Comparison of ENCODE assay signal across 26 cellular contexts in the genomic region with DNA sequence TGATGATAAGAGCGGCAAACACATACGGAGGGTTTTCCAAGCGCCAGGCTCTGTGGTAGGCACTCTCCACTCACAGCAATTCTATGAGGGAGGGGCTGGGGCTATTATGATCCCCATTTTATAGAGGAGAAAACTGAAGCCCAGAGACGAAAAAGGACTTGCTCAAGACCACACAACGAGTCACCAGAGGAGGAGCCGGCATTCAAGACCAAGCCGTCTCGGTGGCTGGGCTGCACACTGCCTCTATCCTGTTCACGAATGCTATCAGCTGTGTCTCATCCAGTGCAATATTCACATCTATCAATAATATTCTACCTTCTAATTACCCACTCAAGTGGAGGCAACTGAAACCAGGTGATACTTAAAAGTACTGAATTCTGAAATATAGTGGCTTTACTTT.
DNase-seq lines count a peak whose midpoint lies in the region; ATAC-seq and TF ChIP-seq lines count a peak whose summit lies in the region.
"Had no signal": no experiment of that assay in that cellular context is flagged by ENCODE, and none has a peak within 500 bp of the region (broad histone marks: within the 10 kb centered on the region; RNA-seq: fewer than 3 reads in every experiment).

No MANE protein-coding gene starts in this region.

- H3K27ac Mint-ChIP-seq in stimulated activated naive CD8-positive, alpha-beta T cell treated with anti-CD3 and anti-CD28 coated beads, Interleukin-15, Interleukin-2, amounts not matched to agents 100 ng/mL and 50 ng/mL, for 24 hours, result peak overlapping the region; percentile 6
- H3K27ac Mint-ChIP-seq: memory B cell had no signal

- TF ChIP-seq CTCF in ascending aorta (IDR thresholded peaks at IDR 0.05), result no peak

- H3K27me3 Mint-ChIP-seq in stimulated activated naive CD8-positive, alpha-beta T cell treated with anti-CD3 and anti-CD28 coated beads, Interleukin-15, Interleukin-2, amounts not matched to agents 100 ng/mL and 50 ng/mL, for 24 hours, result no peaks in the 10 kb centered on the region
- H3K27me3 Mint-ChIP-seq: central memory CD8-positive, alpha-beta T cell; stimulated activated naive CD8-positive, alpha-beta T cell treated with anti-CD3 and anti-CD28 coated beads, Interleukin-15, amount 100 ng/mL, for 72 hours had no signal

- H3K4me3 ChIP-seq in ascending aorta, result no peak overlapping the region
- H3K4me3 ChIP-seq: adrenal gland; BLaER1 treated with 17β-estradiol and CSF1 and Interleukin-3, amounts not matched to agents 10 nM and 100 nM; dorsolateral prefrontal cortex; gastroesophageal sphincter; MG63; smooth muscle cell; transverse colon had no signal

- H3K27ac ChIP-seq in ascending aorta, result no peak overlapping the region
- H3K27ac ChIP-seq: adrenal gland; BLaER1 treated with 17β-estradiol and CSF1 and Interleukin-3, amounts not matched to agents 10 nM and 100 nM had no signal

- no peaks in the 10 kb centered on the region for H3K9me3 ChIP-seq in ascending aorta
- H3K9me3 ChIP-seq: adrenal gland; BLaER1 treated with 17β-estradiol and CSF1 and Interleukin-3, amounts not matched to agents 10 nM and 100 nM; gastroesophageal sphincter; MG63; SK-N-SH; transverse colon had no signal

- no peaks in the 10 kb centered on the region for H3K36me3 ChIP-seq in ascending aorta
- H3K36me3 ChIP-seq: adrenal gland, gastroesophageal sphincter, transverse colon had no signal

- H3K36me3 Mint-ChIP-seq in stimulated activated naive CD8-positive, alpha-beta T cell treated with anti-CD3 and anti-CD28 coated beads, Interleukin-15, Interleukin-2, amounts not matched to agents 100 ng/mL and 50 ng/mL, for 24 hours (ENCODE audit: low read depth), result no peaks in the 10 kb centered on the region
- H3K36me3 Mint-ChIP-seq: memory B cell, WTC11 had no signal

- ATAC-seq in stimulated activated naive CD8-positive, alpha-beta T cell treated with anti-CD3 and anti-CD28 coated beads, Interleukin-15, Interleukin-2, amounts not matched to agents 100 U/mL and 50 U/mL, for 24 hours, result no peak
- no peak for ATAC-seq in left cardiac atrium
- ATAC-seq: gastroesophageal sphincter; stimulated activated naive CD8-positive, alpha-beta T cell treated with anti-CD3 and anti-CD28 coated beads, Interleukin-15, amount 100 ng/mL, for 72 hours; WTC11 had no signal

- no peaks in the 10 kb centered on the region for H3K27me3 ChIP-seq in ascending aorta
- H3K27me3 ChIP-seq: adrenal gland; BLaER1 treated with 17β-estradiol and CSF1 and Interleukin-3, amounts not matched to agents 10 nM and 100 nM; dorsolateral prefrontal cortex; gastroesophageal sphincter; MG63; transverse colon had no signal

- intact Hi-C loops in ascending aorta (cut with DNase I), result no loop called here
- intact Hi-C loops in left cardiac atrium (cut with DNase I), result no loop called here

- H3K4me3 Mint-ChIP-seq in stimulated activated naive CD8-positive, alpha-beta T cell treated with anti-CD3 and anti-CD28 coated beads, Interleukin-15, Interleukin-2, amounts not matched to agents 100 ng/mL and 50 ng/mL, for 24 hours, result no peak overlapping the region
- H3K4me3 Mint-ChIP-seq: central memory CD8-positive, alpha-beta T cell; memory B cell; stimulated activated naive CD8-positive, alpha-beta T cell treated with anti-CD3 and anti-CD28 coated beads, Interleukin-15, amount 100 ng/mL, for 72 hours; WTC11 had no signal

- peaks cover 6% of the 10 kb centered on the region for H3K4me1 Mint-ChIP-seq in stimulated activated naive CD8-positive, alpha-beta T cell treated with anti-CD3 and anti-CD28 coated beads, Interleukin-15, Interleukin-2, amounts not matched to agents 100 ng/mL and 50 ng/mL, for 24 hours (ENCODE audit: low read depth)
- H3K4me1 Mint-ChIP-seq: central memory CD8-positive, alpha-beta T cell; memory B cell; WTC11 had no signal

- peaks cover 0 to 4% of the 10 kb centered on the region in 2 donors for H3K4me1 ChIP-seq in ascending aorta
- H3K4me1 ChIP-seq: adrenal gland; BLaER1 treated with 17β-estradiol and CSF1 and Interleukin-3, amounts not matched to agents 10 nM and 100 nM had no signal

- no peak for DNase-seq in stimulated activated naive CD8-positive, alpha-beta T cell treated with anti-CD3 and anti-CD28 coated beads, Interleukin-15, Interleukin-2, amounts not matched to agents 100 U/mL and 50 U/mL, for 24 hours
- DNase-seq in astrocyte of the hippocampus (ENCODE audit: low read depth, low spot score), result peak; percentile 30
- peak; percentile 45 for DNase-seq in glomerular visceral epithelial cell (ENCODE audit: extremely low spot score)
- DNase-seq in MV-4-11 (lab: John Stamatoyannopoulos, UW), result no peak
- DNase-seq in ascending aorta (ENCODE audit: low spot score in 2 of 2), result no peak
- DNase-seq in NCI-H446 (lab: John Stamatoyannopoulos, UW), result no peak
- no peak for DNase-seq in left cardiac atrium
- DNase-seq: Calu3; dorsolateral prefrontal cortex; MG63; NCI-H1436; NCI-H524 treated with DMSO at 0.1 percent for 48 hours; occipital lobe; RPMI8226; SK-N-SH; stimulated activated CD4-positive, alpha-beta T cell treated with anti-CD3 and anti-CD28 coated beads, Interleukin-4, amount 100 ng/mL, for 24 hours; stimulated activated naive CD8-positive, alpha-beta T cell treated with anti-CD3 and anti-CD28 coated beads, Interleukin-15, amount 100 ng/mL, for 72 hours; transverse colon had no signal

- H3K9me3 Mint-ChIP-seq in stimulated activated naive CD8-positive, alpha-beta T cell treated with anti-CD3 and anti-CD28 coated beads, Interleukin-15, Interleukin-2, amounts not matched to agents 100 ng/mL and 50 ng/mL, for 24 hours, result no peaks in the 10 kb centered on the region
- H3K9me3 Mint-ChIP-seq: central memory CD8-positive, alpha-beta T cell; memory B cell; stimulated activated naive CD8-positive, alpha-beta T cell treated with anti-CD3 and anti-CD28 coated beads, Interleukin-15, amount 100 ng/mL, for 72 hours; WTC11 had no signal

Comparison
In these comparisons a context has a peak if more than half of its experiments do, and no peak if none do; other contexts are left out.
1. DNase-seq: peak in astrocyte of the hippocampus (single experiment) and glomerular visceral epithelial cell (single experiment); none in stimulated activated naive CD8-positive, alpha-beta T cell treated with anti-CD3 and anti-CD28 coated beads, Interleukin-15, Interleukin-2, amounts not matched to agents 100 U/mL and 50 U/mL, for 24 hours (single experiment), MV-4-11 (single experiment), ascending aorta (0 of 2), NCI-H446 (0 of 2) and left cardiac atrium (single experiment).